ENCODE assay signal across 4 cellular contexts in the genomic region with DNA sequence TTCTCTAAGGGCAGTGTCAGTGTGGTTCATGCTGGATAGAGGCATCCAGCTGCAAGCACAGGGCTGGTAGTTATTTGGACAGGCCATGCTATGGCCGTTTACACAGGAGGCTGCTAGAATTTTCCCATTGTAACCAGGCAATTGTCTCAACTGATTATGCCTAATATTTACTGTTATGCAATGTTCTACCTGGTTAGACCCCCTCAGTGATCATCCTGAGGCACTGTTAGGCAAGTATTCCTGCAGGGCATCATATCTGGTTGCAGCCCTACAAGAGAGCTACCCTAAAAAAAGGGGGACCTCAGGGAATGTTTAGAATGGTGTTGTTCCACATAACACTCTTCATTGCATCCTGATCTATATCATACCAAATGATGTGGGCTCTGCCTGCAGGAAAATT.
"Had no signal": no experiment of that assay in that cellular context is flagged by ENCODE, and none has a peak within 500 bp of the region (broad histone marks: within the 10 kb centered on the region; RNA-seq: fewer than 3 reads in every experiment).

No MANE protein-coding gene starts in this region.

- DNase-seq: IMR-90, KBM-7 had no signal

- H3K27ac ChIP-seq: HL-60 had no signal

- H3K4me3 ChIP-seq: K562 had no signal
